Comparison of ENCODE assay signal across 9 cellular contexts in the genomic region with DNA sequence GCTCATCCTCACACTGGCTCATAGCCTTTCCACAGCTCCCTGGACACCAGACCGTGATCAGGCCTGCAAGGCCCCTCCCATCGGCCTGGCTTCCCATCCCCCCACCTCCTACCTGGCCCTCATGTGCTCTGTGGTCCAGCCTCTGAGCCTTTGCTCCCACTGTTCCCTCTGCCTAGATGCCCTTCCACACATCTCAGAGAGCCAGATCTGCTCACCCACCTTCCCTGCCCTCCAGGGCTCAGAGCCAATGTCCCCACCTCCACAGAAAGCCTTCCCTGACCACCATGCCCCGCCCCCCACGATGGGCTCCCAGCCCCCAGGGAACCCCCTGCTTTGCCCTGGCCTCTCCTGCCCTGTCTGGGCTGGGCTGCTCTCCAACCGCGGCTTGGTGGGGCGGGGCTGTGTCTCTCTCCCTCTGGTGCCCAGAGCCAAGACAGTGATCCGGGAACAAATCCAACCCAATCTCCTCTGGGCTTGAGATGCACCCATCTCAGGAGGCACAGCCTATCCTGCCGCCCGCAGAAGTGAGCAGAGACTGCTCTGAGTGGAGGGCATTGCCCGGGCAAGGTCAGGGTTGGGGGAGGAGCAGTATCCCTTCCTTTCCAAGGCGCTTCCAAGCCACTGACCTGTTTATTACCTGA. TPM values are rescaled to one million over a fixed set of nuclear protein-coding genes. Genes with fewer than 3 reads are reported as not detected.
DNase-seq lines count a peak whose midpoint lies in the region; ATAC-seq and TF ChIP-seq lines count a peak whose summit lies in the region.
"Had no signal": no experiment of that assay in that cellular context is flagged by ENCODE, and none has a peak within 500 bp of the region (broad histone marks: within the 10 kb centered on the region; RNA-seq: fewer than 3 reads in every experiment).

No MANE protein-coding gene starts in this region.

- no peak for DNase-seq in T-helper 2 cell treated with Interferon-gamma antibody and Interleukin-4, amounts not matched to agents 5 μg/mL and 100 μg/mL, for 36 hours (ENCODE audit: low spot score)
- DNase-seq in T-helper 2 cell (no peak), adipocyte (ENCODE audit: low read depth) (peak; percentile 65), hepatic stellate cell (ENCODE audit: low spot score) (peak; percentile 62), sciatic nerve (ENCODE audit: low spot score) (peak; percentile 84), GM13976 (ENCODE audit: low spot score) (no peak), NOMO-1 treated with DMSO at 0.1 percent for 48 hours (lab: John Stamatoyannopoulos, UW; ENCODE audit: unreplicated experiment) (no peak)

- in situ Hi-C loops in GM13976 (cut with MboI; ENCODE audit: low sequenced_read_pairs, unreplicated experiment): no loop called here

- no peaks in the 10 kb centered on the region for H3K36me3 ChIP-seq in adipocyte (ENCODE audit: control insufficient read depth, insufficient read depth, low read length, severe bottlenecking)
- H3K36me3 ChIP-seq: cardiac muscle cell had no signal

- peak overlapping the region; percentile 83 for H3K9ac ChIP-seq in adipocyte (ENCODE audit: low read length)

- H3K27me3 ChIP-seq in adipocyte (replicated peaks; ENCODE audit: control insufficient read depth, insufficient read depth, low read length): no peaks in the 10 kb centered on the region
- H3K27me3 ChIP-seq: cardiac muscle cell had no signal

- H3K9me3 Mint-ChIP-seq in T-helper 2 cell treated with Interferon-gamma antibody and Interleukin-4, amounts not matched to agents 5 μg/mL and 100 μg/mL, for 36 hours: no peaks in the 10 kb centered on the region

- H3K4me3 ChIP-seq in adipocyte (ENCODE audit: low read length): peak overlapping the region; percentile 84

- peak overlapping the region; percentile 83 for H3K27ac Mint-ChIP-seq in T-helper 2 cell treated with Interferon-gamma antibody and Interleukin-4, amounts not matched to agents 5 μg/mL and 100 μg/mL, for 36 hours

- H3K27me3 Mint-ChIP-seq in T-helper 2 cell treated with Interferon-gamma antibody and Interleukin-4, amounts not matched to agents 5 μg/mL and 100 μg/mL, for 36 hours (ENCODE audit: low read depth): no peaks in the 10 kb centered on the region

- no peak for TF ChIP-seq CTCF in GM13976 (IDR thresholded peaks at IDR 0.05; ENCODE audit: borderline replicate concordance, control extremely low read depth, extremely low read depth, insufficient read depth, missing control alignments)

- H3K4me1 Mint-ChIP-seq in T-helper 2 cell treated with Interferon-gamma antibody and Interleukin-4, amounts not matched to agents 5 μg/mL and 100 μg/mL, for 36 hours (ENCODE audit: low read depth): peaks cover 26% of the 10 kb centered on the region

- intact Hi-C loops in sciatic nerve (cut with DNase I): no loop called here

- no peaks in the 10 kb centered on the region for H3K9me3 ChIP-seq in adipocyte (ENCODE audit: control insufficient read depth, low read length)

- H3K4me1 ChIP-seq in adipocyte (ENCODE audit: control insufficient read depth, insufficient read depth, low read length): peaks cover 33% of the 10 kb centered on the region

- peak overlapping the region; percentile 89 for H3K4me3 Mint-ChIP-seq in T-helper 2 cell treated with Interferon-gamma antibody and Interleukin-4, amounts not matched to agents 5 μg/mL and 100 μg/mL, for 36 hours

- ATAC-seq in sciatic nerve (peak; percentile 35), GM21825 (IDR thresholded peaks at IDR 0.05; ENCODE audit: unreplicated experiment) (no peak)

- H3K36me3 Mint-ChIP-seq in T-helper 2 cell treated with Interferon-gamma antibody and Interleukin-4, amounts not matched to agents 5 μg/mL and 100 μg/mL, for 36 hours (ENCODE audit: low read depth): no peaks in the 10 kb centered on the region

RNA-seq across cellular contexts. Expression of a gene that starts 1.6 kb away (rescaled TPM):
- total RNA-seq in sciatic nerve: 53.5 TPM

RNA-seq across cellular contexts. Expression of a gene that starts 36.4 kb away (rescaled TPM):
- total RNA-seq in sciatic nerve: 36.6 TPM

RNA-seq across cellular contexts. Expression of a gene that starts 51.5 kb away (rescaled TPM):
- total RNA-seq in sciatic nerve: 6.6 TPM

Comparison
In these comparisons a context has a peak if more than half of its experiments do, and no peak if none do; other contexts are left out.
1. DNase-seq: peak in adipocyte (single experiment), hepatic stellate cell (single experiment) and sciatic nerve (single experiment); none in T-helper 2 cell treated with Interferon-gamma antibody and Interleukin-4, amounts not matched to agents 5 μg/mL and 100 μg/mL, for 36 hours (single experiment), T-helper 2 cell (0 of 5), GM13976 (single experiment) and NOMO-1 treated with DMSO at 0.1 percent for 48 hours (single experiment).